1 cellular context compared by ENCODE assay signal in genomic region chr5:83285661-83286398, GRCh38.
TF ChIP-seq lines count a peak whose summit lies in the region.

No MANE protein-coding gene starts in this region.

TF ChIP-seq in GM12878, 131 proteins besides CTCF, POLR2A, EP300 and RAD21 (continued from another document):
- no peak for TF ChIP-seq HSF1 (IDR thresholded peaks at IDR 0.05; ENCODE audit: low read depth, low read length)
- no peak for TF ChIP-seq GATAD2B (conservative IDR thresholded peaks at IDR 0.05; ENCODE audit: low read depth)
- TF ChIP-seq RFX5 (IDR thresholded peaks at IDR 0.05; ENCODE audit: low read depth, low read length): no peak
- no peak for TF ChIP-seq ZBTB4 (CRISPR knock-in tag; IDR thresholded peaks at IDR 0.05)
- TF ChIP-seq E2F4 (IDR thresholded peaks at IDR 0.05; ENCODE audit: low read depth, low read length): no peak
- TF ChIP-seq DPF2 (IDR thresholded peaks at IDR 0.05): 0 out of 2 replicates have a peak, but pooled peaks have one; percentile 24
- no peak for TF ChIP-seq IRF5 (IDR thresholded peaks at IDR 0.05; ENCODE audit: borderline replicate concordance)
- TF ChIP-seq PBX3 (IDR thresholded peaks at IDR 0.05; ENCODE audit: insufficient replicate concordance, low read depth, low read length): peak; percentile 75
- TF ChIP-seq RELB (IDR thresholded peaks at IDR 0.05; ENCODE audit: low read depth): no peak
- TF ChIP-seq KAT2A (conservative IDR thresholded peaks at IDR 0.05; ENCODE audit: control insufficient read depth, low read depth, low read length): no peak
- TF ChIP-seq RBBP5 (conservative IDR thresholded peaks at IDR 0.05): no peak
- TF ChIP-seq SREBF1 (IDR thresholded peaks at IDR 0.05; ENCODE audit: low read length): no peak
- no peak for TF ChIP-seq ZNF217 (IDR thresholded peaks at IDR 0.05)
- no peak for TF ChIP-seq YY1 (IDR thresholded peaks at IDR 0.05; ENCODE audit: low read depth, low read length)
- no peak for TF ChIP-seq NR2C1 (IDR thresholded peaks at IDR 0.05)
- TF ChIP-seq NFXL1 (IDR thresholded peaks at IDR 0.05; ENCODE audit: borderline replicate concordance): no peak
- TF ChIP-seq SKIL (IDR thresholded peaks at IDR 0.05; ENCODE audit: low read depth, poor library complexity, severe bottlenecking): peak; percentile 77
- no peak for TF ChIP-seq BCL11A (IDR thresholded peaks at IDR 0.05; ENCODE audit: low read depth, low read length)
- TF ChIP-seq TARDBP (IDR thresholded peaks at IDR 0.05; ENCODE audit: borderline replicate concordance): no peak
- TF ChIP-seq ETV6 (conservative IDR thresholded peaks at IDR 0.05 in 1 of 2, IDR thresholded peaks at IDR 0.05 in 1 of 2; ENCODE audit: borderline replicate concordance in 1 of 2, low read depth in 1 of 2): no peak
- peak; percentile 38; the same call in 1 of the 2 replicates for TF ChIP-seq MTA2 (IDR thresholded peaks at IDR 0.05; ENCODE audit: low read depth)
- no peak for TF ChIP-seq ASH2L (IDR thresholded peaks at IDR 0.05; ENCODE audit: borderline replicate concordance, low read depth)
